ENCODE assay signal across 12 cellular contexts in genomic region chr6:108591040-108591816, GRCh38. TPM values are rescaled to one million over a fixed set of nuclear protein-coding genes. Genes with fewer than 3 reads are reported as not detected.
DNase-seq lines count a peak whose midpoint lies in the region; ATAC-seq, FAIRE-seq and TF ChIP-seq lines count a peak whose summit lies in the region.
"Had no signal": no experiment of that assay in that cellular context is flagged by ENCODE, and none has a peak within 500 bp of the region (broad histone marks: within the 10 kb centered on the region; RNA-seq: fewer than 3 reads in every experiment).

No MANE protein-coding gene starts in this region.

- peak overlapping the region; percentile 4; the same call in 1 of the 2 replicates for H3K27ac ChIP-seq in SK-N-MC
- H3K27ac ChIP-seq in endothelial cell of umbilical vein (ENCODE audit: insufficient read depth, low read depth, low read length): peak overlapping the region; percentile 0
- H3K27ac ChIP-seq in tibial nerve: peak overlapping the region; percentile 72 to 93 (median 86)
- no peak overlapping the region for H3K27ac ChIP-seq in mesendoderm (ENCODE audit: low read depth, low read length)

- no peak overlapping the region for H4K8ac ChIP-seq in mesendoderm (ENCODE audit: low read depth, low read length)

- ATAC-seq in activated CD8-positive, alpha-beta memory T cell treated with anti-CD3 and anti-CD28 coated beads, Interleukin-2, amount 10 ng/mL, durations not matched to agents 7 days and 5 days: no peak
- ATAC-seq: activated CD8-positive, alpha-beta T cell treated with anti-CD3 and anti-CD28 coated beads for 36 hours had no signal

- no peak overlapping the region for H3K9ac ChIP-seq in SK-N-MC (ENCODE audit: insufficient read length)
- H3K9ac ChIP-seq in endothelial cell of umbilical vein (replicated peaks; ENCODE audit: extremely low read depth, insufficient read depth, low read length): peak overlapping the region; percentile 20
- no peak overlapping the region for H3K9ac ChIP-seq in mesendoderm (ENCODE audit: low read length)

- H3K79me2 ChIP-seq in endothelial cell of umbilical vein (ENCODE audit: control insufficient read depth, insufficient read depth, low read length) (peaks cover 8% of the 10 kb centered on the region), mesendoderm (ENCODE audit: control insufficient read depth, insufficient read depth, low read length) (peaks cover 7% of the 10 kb centered on the region)

- H3K36me3 ChIP-seq in SK-N-MC (ENCODE audit: insufficient read depth, low read length) (no peaks in the 10 kb centered on the region), endothelial cell of umbilical vein (ENCODE audit: control insufficient read depth in 2 of 2, extremely low read depth in 1 of 2, insufficient read depth in 2 of 2, low read length in 2 of 2) (no peaks in the 10 kb centered on the region), tibial nerve (no peaks in the 10 kb centered on the region), mesendoderm (ENCODE audit: control insufficient read depth, insufficient read depth, low read length) (no peaks in the 10 kb centered on the region), H7 (replicated peaks; ENCODE audit: control insufficient read depth, insufficient read depth, low read length) (no peaks in the 10 kb centered on the region)

- dilution Hi-C loops in endothelial cell of umbilical vein (cut with MboI; ENCODE audit: extremely low pct_ligation_motif_present, low sequenced_read_pairs): no loop called here

- 29 to 31% methylated on average over 8 of the region's 8 CpGs for WGBS in tibial nerve, 2 donors
- WGBS in mesendoderm (ENCODE audit: extremely low coverage, insufficient coverage, low lambda C conversion rate): no CpG with 5 or more reads among the region's 8 CpGs

- peak overlapping the region; percentile 29 for H3K4me3 Mint-ChIP-seq in nephron progenitor cell
- no peak overlapping the region for H3K4me3 Mint-ChIP-seq in activated CD8-positive, alpha-beta memory T cell treated with anti-CD3 and anti-CD28 coated beads, Interleukin-2, amount 10 ng/mL, durations not matched to agents 7 days and 5 days
- H3K4me3 Mint-ChIP-seq: activated CD8-positive, alpha-beta T cell treated with anti-CD3 and anti-CD28 coated beads for 36 hours had no signal

- H3K4me1 Mint-ChIP-seq in nephron progenitor cell: peaks cover 93% of the 10 kb centered on the region
- peaks cover 65% of the 10 kb centered on the region for H3K4me1 Mint-ChIP-seq in activated CD8-positive, alpha-beta memory T cell treated with anti-CD3 and anti-CD28 coated beads, Interleukin-2, amount 10 ng/mL, durations not matched to agents 7 days and 5 days

- H3K4me3 ChIP-seq in SK-N-MC: no peak overlapping the region
- peak overlapping the region in 1 of 3 experiments; percentile 24 for H3K4me3 ChIP-seq in endothelial cell of umbilical vein (replicated peaks in 1 of 3; ENCODE audit: insufficient read depth in 1 of 3, low read depth in 1 of 3, low read length in 3 of 3)
- no peak overlapping the region for H3K4me3 ChIP-seq in tibial nerve
- H3K4me3 ChIP-seq in mesendoderm (ENCODE audit: low read length): no peak overlapping the region
- no peak overlapping the region for H3K4me3 ChIP-seq in H7 (ENCODE audit: insufficient read depth, low read depth, low read length)

- no peaks in the 10 kb centered on the region for H3K9me3 ChIP-seq in SK-N-MC (ENCODE audit: low read depth, low read length)
- no peaks in the 10 kb centered on the region for H3K9me3 ChIP-seq in endothelial cell of umbilical vein (replicated peaks; ENCODE audit: control insufficient read depth, insufficient read depth, low read length)
- H3K9me3 ChIP-seq in tibial nerve: no peaks in the 10 kb centered on the region

- BruUV-seq in endothelial cell of umbilical vein (replicated peaks; lab: Mats Ljungman, UMichigan): no TSS peak

- no peak overlapping the region for H3K56ac ChIP-seq in mesendoderm (ENCODE audit: low read length)

- H2BK5ac ChIP-seq in mesendoderm (ENCODE audit: low read length): no peak overlapping the region

- H2AK5ac ChIP-seq in mesendoderm (ENCODE audit: low read length): no peak overlapping the region

- no peaks in the 10 kb centered on the region for H3K27me3 ChIP-seq in endothelial cell of umbilical vein (ENCODE audit: control insufficient read depth in 2 of 2, insufficient read depth in 2 of 2, low read length in 2 of 2)
- no peaks in the 10 kb centered on the region for H3K27me3 ChIP-seq in tibial nerve
- no peaks in the 10 kb centered on the region for H3K27me3 ChIP-seq in mesendoderm (ENCODE audit: insufficient read depth, low read length, poor library complexity)
- no peaks in the 10 kb centered on the region for H3K27me3 ChIP-seq in H7 (ENCODE audit: control insufficient read depth, insufficient read depth, low read length)

- peak; percentile 61 for FAIRE-seq in endothelial cell of umbilical vein (lab: Jason Lieb, UNC)

- no peak overlapping the region for H3K18ac ChIP-seq in mesendoderm (ENCODE audit: low read length)

- POLR2A ChIA-PET in endothelial cell of umbilical vein (lab: Charles Lee): no interaction called here

- H4K20me1 ChIP-seq in endothelial cell of umbilical vein (replicated peaks; ENCODE audit: control insufficient read depth, extremely low read depth, insufficient read depth, low read length): no peaks in the 10 kb centered on the region

- H2BK15ac ChIP-seq in mesendoderm (replicated peaks; ENCODE audit: low read depth): no peak overlapping the region

- H4K5ac ChIP-seq in mesendoderm (ENCODE audit: low read length): no peak overlapping the region

- H3K27ac Mint-ChIP-seq in nephron progenitor cell: peak overlapping the region; percentile 84
- H3K27ac Mint-ChIP-seq in activated CD8-positive, alpha-beta memory T cell treated with anti-CD3 and anti-CD28 coated beads, Interleukin-2, amount 10 ng/mL, durations not matched to agents 7 days and 5 days: no peak overlapping the region
- H3K27ac Mint-ChIP-seq: activated CD8-positive, alpha-beta T cell treated with anti-CD3 and anti-CD28 coated beads for 36 hours had no signal

- TF ChIP-seq POLR2A in endothelial cell of umbilical vein (IDR thresholded peaks at IDR 0.05; ENCODE audit: low read depth, low read length): no peak
- TF ChIP-seq POLR2A in tibial nerve (IDR thresholded peaks at IDR 0.05): no peak

- peak; percentile 78 to 80 for TF ChIP-seq EP300 in tibial nerve (IDR thresholded peaks at IDR 0.05)

- no peaks in the 10 kb centered on the region for H3K9me1 ChIP-seq in endothelial cell of umbilical vein (replicated peaks; ENCODE audit: control insufficient read depth, extremely low read depth, insufficient read depth, low read length)

- no peak overlapping the region for H3K23ac ChIP-seq in mesendoderm (ENCODE audit: low read length)

- no peaks in the 10 kb centered on the region for H3K9me3 Mint-ChIP-seq in nephron progenitor cell
- H3K9me3 Mint-ChIP-seq in activated CD8-positive, alpha-beta memory T cell treated with anti-CD3 and anti-CD28 coated beads, Interleukin-2, amount 10 ng/mL, durations not matched to agents 7 days and 5 days (ENCODE audit: low read depth): no peaks in the 10 kb centered on the region
- H3K9me3 Mint-ChIP-seq: activated CD8-positive, alpha-beta T cell treated with anti-CD3 and anti-CD28 coated beads for 36 hours had no signal

- CTCF ChIA-PET in endothelial cell of umbilical vein (lab: Charles Lee): interaction anchor here (1.0 to 1.1 kb wide), 2 partner anchors 16 to 51 kb away, joined by 3 to 4 read pairs; no protein-coding TSS in a partner anchor
- CTCF ChIA-PET in activated CD8-positive, alpha-beta memory T cell treated with anti-CD3 and anti-CD28 coated beads, Interleukin-2, amount 10 ng/mL, durations not matched to agents 7 days and 5 days (lab: Charles Lee): interaction anchor here (0.8 to 0.9 kb wide), 2 partner anchors 17 to 24 kb away, joined by 3 to 5 read pairs; no protein-coding TSS in a partner anchor

- no peak overlapping the region for H2AFZ ChIP-seq in endothelial cell of umbilical vein (ENCODE audit: low read depth, low read length)

- H3K4me2 ChIP-seq in endothelial cell of umbilical vein (ENCODE audit: insufficient read depth, low read length): peak overlapping the region; percentile 88
- no peak overlapping the region for H3K4me2 ChIP-seq in mesendoderm (ENCODE audit: low read length)

- peaks cover 54% of the 10 kb centered on the region for H3K4me1 ChIP-seq in endothelial cell of umbilical vein (ENCODE audit: control insufficient read depth, extremely low read depth, insufficient read depth, low read length)
- peaks cover 6 to 100% (median 94%) of the 10 kb centered on the region in 4 donors for H3K4me1 ChIP-seq in tibial nerve
- peaks cover 3% of the 10 kb centered on the region for H3K4me1 ChIP-seq in mesendoderm (ENCODE audit: control insufficient read depth, low read depth, low read length)

- H3K4ac ChIP-seq in mesendoderm (ENCODE audit: low read depth, low read length): no peak overlapping the region

- H3K36me3 Mint-ChIP-seq in nephron progenitor cell (ENCODE audit: low read depth): peaks cover 9% of the 10 kb centered on the region
- peaks cover 4% of the 10 kb centered on the region for H3K36me3 Mint-ChIP-seq in activated CD8-positive, alpha-beta memory T cell treated with anti-CD3 and anti-CD28 coated beads, Interleukin-2, amount 10 ng/mL, durations not matched to agents 7 days and 5 days

- peaks cover 19% of the 10 kb centered on the region for H3K79me1 ChIP-seq in mesendoderm (ENCODE audit: low read length)

- TF ChIP-seq CTCF in endothelial cell of umbilical vein (IDR thresholded peaks at IDR 0.05; ENCODE audit: extremely low read depth in 1 of 2, insufficient read depth in 1 of 2, low read depth in 1 of 2, low read length in 2 of 2): no peak
- TF ChIP-seq CTCF in nephron progenitor cell (IDR thresholded peaks at IDR 0.05): no peak
- no peak for TF ChIP-seq CTCF in tibial nerve (IDR thresholded peaks at IDR 0.05)

- intact Hi-C loops in endothelial cell of umbilical vein (cut with micrococcal nuclease): no loop called here

- DNase-seq in SK-N-MC (ENCODE audit: low read depth, low spot score) (no peak), endothelial cell of umbilical vein (ENCODE audit: low read depth, low spot score) (no peak), nephron progenitor cell (no peak), tibial nerve (ENCODE audit: low spot score in 2 of 2) (no peak), mesendoderm (no peak), H7 (no peak)
- no peak for DNase-seq in activated CD8-positive, alpha-beta memory T cell treated with anti-CD3 and anti-CD28 coated beads, Interleukin-2, amount 10 ng/mL, durations not matched to agents 7 days and 5 days
- DNase-seq: activated CD8-positive, alpha-beta T cell treated with anti-CD3 and anti-CD28 coated beads for 36 hours; amygdala; Kasumi-1; NCI-H2227 treated with DMSO at 0.1 percent for 48 hours; stimulated activated CD4-positive, alpha-beta T cell treated with anti-CD3 and anti-CD28 coated beads, Interleukin-2, amount 100 ng/mL, for 48 hours had no signal

- H3K27me3 Mint-ChIP-seq in nephron progenitor cell (ENCODE audit: low read depth, poor library complexity): no peaks in the 10 kb centered on the region
- H3K27me3 Mint-ChIP-seq in activated CD8-positive, alpha-beta memory T cell treated with anti-CD3 and anti-CD28 coated beads, Interleukin-2, amount 10 ng/mL, durations not matched to agents 7 days and 5 days: no peaks in the 10 kb centered on the region
- H3K27me3 Mint-ChIP-seq: activated CD8-positive, alpha-beta T cell treated with anti-CD3 and anti-CD28 coated beads for 36 hours had no signal

- H2BK120ac ChIP-seq in mesendoderm (ENCODE audit: low read depth, low read length): no peak overlapping the region

RNA-seq across cellular contexts. Expression of gene FOXO3, which starts 30.5 kb away (rescaled TPM):
- 15.7 and 16.9 TPM in 2 replicates for total RNA-seq in endothelial cell of umbilical vein
- 13.6 and 14.4 TPM in 2 replicates for polyA plus RNA-seq in endothelial cell of umbilical vein
- 9.0 and 10.2 TPM in 2 replicates for polyA plus RNA-seq in endothelial cell of umbilical vein (2011; cell fraction: cytosol; rRNA removed)
- 9.9 and 13.5 TPM in 2 replicates for polyA plus RNA-seq in endothelial cell of umbilical vein (2011; cell fraction: nucleus; rRNA removed)
- polyA plus RNA-seq in endothelial cell of umbilical vein (2012): 9.1 and 10.3 TPM in 2 replicates
- 48.0 and 60.3 TPM in 2 replicates for polyA minus RNA-seq in endothelial cell of umbilical vein
- polyA minus RNA-seq in endothelial cell of umbilical vein (2011; cell fraction: cytosol; rRNA and poly(A)+ RNA removed): 23.9 TPM
- 26.5 and 28.2 TPM in 2 replicates for polyA minus RNA-seq in endothelial cell of umbilical vein (2011; cell fraction: nucleus; rRNA and poly(A)+ RNA removed)
- 100 to 1,000 TPM; 146 to 200 (median 166) TPM for total RNA-seq in tibial nerve
- polyA plus RNA-seq in mesendoderm (2013, experiment 1 of 2): 14.4 TPM
- 14.2 TPM for polyA plus RNA-seq in mesendoderm (2013, experiment 2 of 2)
- total RNA-seq in activated CD8-positive, alpha-beta memory T cell treated with anti-CD3 and anti-CD28 coated beads, Interleukin-2, amount 10 ng/mL, durations not matched to agents 7 days and 5 days: 10 to 100 TPM; 13.4 to 14.7 TPM
- total RNA-seq in H7 (2014; rRNA removed; shearing (Covaris generic)): 10.9 and 14.0 TPM in 2 replicates
